In the genomic region with DNA sequence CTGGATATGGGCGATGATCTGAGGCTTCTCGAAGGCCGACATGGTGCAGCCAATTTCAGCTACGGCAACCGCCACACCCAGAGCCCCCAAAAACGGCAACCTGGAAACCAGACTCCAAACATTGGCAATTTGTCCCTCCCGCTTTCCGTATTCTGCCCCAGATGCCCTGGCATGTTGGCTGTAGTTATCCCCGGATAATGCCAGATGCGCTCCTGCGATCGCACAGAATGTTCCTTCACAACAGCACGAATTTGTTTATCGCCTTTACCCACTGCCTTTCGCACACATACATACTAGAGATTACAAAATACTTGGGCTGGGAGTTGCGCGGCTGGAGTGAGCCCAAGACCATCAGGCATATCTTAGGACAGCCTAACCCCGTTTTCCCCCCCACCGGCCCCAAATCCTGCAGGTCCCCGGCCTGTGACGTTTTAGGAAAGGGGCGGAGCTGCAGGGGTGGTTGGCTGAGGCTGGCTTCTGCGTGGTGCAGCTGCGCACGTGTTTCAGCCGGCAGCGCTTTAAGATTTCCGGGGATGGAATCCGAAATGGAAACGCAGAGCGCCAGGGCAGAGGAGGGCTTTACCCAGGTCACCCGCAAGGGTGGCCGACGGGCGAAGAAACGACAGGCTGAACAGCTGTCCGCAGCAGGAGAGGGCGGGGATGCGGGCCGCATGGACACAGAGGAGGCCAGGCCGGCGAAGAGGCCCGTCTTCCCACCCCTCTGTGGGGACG, we compare ENCODE assay signal across 8 cellular contexts. TPM values are rescaled to one million over a fixed set of nuclear protein-coding genes. Genes with fewer than 3 reads are reported as not detected.
DNase-seq lines count a peak whose midpoint lies in the region; FAIRE-seq and TF ChIP-seq lines count a peak whose summit lies in the region.

Gene PNO1 (plus strand): TSS at position 487 of the 732 bp plus-strand sequence. CDS start 47 bp downstream, at position 534.

- H4K91ac ChIP-seq in neuronal stem cell (ENCODE audit: low read depth, low read length, poor library complexity) = no peak within 1 kb of the TSS

- peak within 1 kb of the TSS; percentile 86 for H3K18ac ChIP-seq in neuronal stem cell (ENCODE audit: low read length)

- peak within 1 kb of the TSS; percentile 99 for H3K27ac Mint-ChIP-seq in activated naive CD4-positive, alpha-beta T cell treated with anti-CD3 and anti-CD28 coated beads for 36 hours

- peaks cover 25% of the 10 kb centered on the region for H3K36me3 Mint-ChIP-seq in activated naive CD4-positive, alpha-beta T cell treated with anti-CD3 and anti-CD28 coated beads for 36 hours (ENCODE audit: low read depth)

- no peak within 1 kb of the TSS for H3K14ac ChIP-seq in neuronal stem cell (ENCODE audit: low read length)

- H4K8ac ChIP-seq in neuronal stem cell (ENCODE audit: low read depth, low read length) = no peak within 1 kb of the TSS

- peak within 1 kb of the TSS; percentile 91 for H2AFZ ChIP-seq in neuronal stem cell (ENCODE audit: low read length)

- no peak within 1 kb of the TSS for H2BK120ac ChIP-seq in neuronal stem cell (ENCODE audit: low read depth, low read length)

- H3K23ac ChIP-seq in neuronal stem cell (ENCODE audit: low read depth, low read length, poor library complexity) = peak within 1 kb of the TSS; percentile 69

- H3K4me1 ChIP-seq in neuronal stem cell (ENCODE audit: control insufficient read depth in 2 of 2, insufficient read depth in 1 of 2, low read depth in 1 of 2, low read length in 2 of 2) = peaks cover 0 to 3% of the 10 kb centered on the region in 2 donors

- peak within 1 kb of the TSS; percentile 91 for H3K4me3 Mint-ChIP-seq in activated naive CD4-positive, alpha-beta T cell treated with anti-CD3 and anti-CD28 coated beads for 36 hours

- H3K27me3 ChIP-seq in neuronal stem cell (ENCODE audit: control insufficient read depth in 3 of 3, insufficient read depth in 3 of 3, low read depth in 1 of 3, low read length in 3 of 3) = no peaks in the 10 kb centered on the region

- no peak within 1 kb of the TSS for H2BK15ac ChIP-seq in neuronal stem cell (ENCODE audit: low read length)

- peaks cover 54% of the 10 kb centered on the region for H3K4me1 Mint-ChIP-seq in activated naive CD4-positive, alpha-beta T cell treated with anti-CD3 and anti-CD28 coated beads for 36 hours (ENCODE audit: low read depth)

- H3K9ac ChIP-seq in neuronal stem cell (ENCODE audit: low read depth, low read length, poor library complexity) = peak within 1 kb of the TSS; percentile 92

- no peak within 1 kb of the TSS for H2BK5ac ChIP-seq in neuronal stem cell (ENCODE audit: low read length)

- intact Hi-C loops in activated naive CD4-positive, alpha-beta T cell treated with anti-CD3 and anti-CD28 coated beads for 36 hours (cut with micrococcal nuclease) = loop anchor here (1.0 to 5.0 kb wide), 10 partner anchors 15 to 761 kb away; partner anchors contain the start of genes APLF, ETAA1 and FBXO48

- no peaks in the 10 kb centered on the region for H3K9me3 ChIP-seq in neuronal stem cell (replicated peaks in 1 of 2; ENCODE audit: control insufficient read depth in 2 of 2, insufficient read depth in 1 of 2, low read depth in 1 of 2, low read length in 2 of 2)

- H3K36me3 ChIP-seq in neuronal stem cell (replicated peaks in 1 of 2; ENCODE audit: control insufficient read depth in 2 of 2, insufficient read depth in 2 of 2, low read length in 2 of 2) = peaks cover 7 to 35% of the 10 kb centered on the region in 2 donors

- DNase-seq in GM03348 (ENCODE audit: low spot score) = peak; percentile 99
- peak; percentile 90 for DNase-seq in HFF-Myc (ENCODE audit: extremely low read depth, low read depth)
- peak; percentile 97 for DNase-seq in NAMALWA (ENCODE audit: low spot score)
- DNase-seq in SK-N-DZ (ENCODE audit: low spot score) = peak; percentile 96
- peak; percentile 98 for DNase-seq in activated naive CD4-positive, alpha-beta T cell treated with anti-CD3 and anti-CD28 coated beads for 36 hours
- peak; percentile 79 to 89 for DNase-seq in frontal cortex (ENCODE audit: low spot score in 2 of 2)
- DNase-seq in neuronal stem cell (ENCODE audit: low spot score) = peak; percentile 95

- no peak for FAIRE-seq in frontal cortex (lab: Jason Lieb, UNC)

- H3K27me3 Mint-ChIP-seq in activated naive CD4-positive, alpha-beta T cell treated with anti-CD3 and anti-CD28 coated beads for 36 hours (ENCODE audit: low read depth) = no peaks in the 10 kb centered on the region

- no peak for TF ChIP-seq CTCF in HFF-Myc (IDR thresholded peaks at IDR 0.05; ENCODE audit: low read depth, low read length, missing control alignments)
- TF ChIP-seq CTCF in subcutaneous adipose tissue (IDR thresholded peaks at IDR 0.05; ENCODE audit: low read depth) = no peak

- H3K4me2 ChIP-seq in neuronal stem cell (ENCODE audit: insufficient read depth, low read length, poor library complexity, severe bottlenecking) = peak within 1 kb of the TSS; percentile 92

- no peaks in the 10 kb centered on the region for H3K9me3 Mint-ChIP-seq in activated naive CD4-positive, alpha-beta T cell treated with anti-CD3 and anti-CD28 coated beads for 36 hours

- H2AK5ac ChIP-seq in neuronal stem cell (ENCODE audit: low read depth, low read length) = peak within 1 kb of the TSS; percentile 27

- CTCF ChIA-PET in activated naive CD4-positive, alpha-beta T cell treated with anti-CD3 and anti-CD28 coated beads for 36 hours (lab: Charles Lee) = interaction anchor here (1.3 kb wide), 1 partner anchor 68 kb away, joined by 3 read pairs; no protein-coding TSS in a partner anchor

- WGBS in neuronal stem cell (ENCODE audit: extremely low coverage in 2 of 2, insufficient read length in 2 of 2, insufficient replicate concordance in 1 of 2), 2 donors = no CpG with 5 or more reads among the region's 44 CpGs

- peaks cover 3% of the 10 kb centered on the region for H3K79me1 ChIP-seq in neuronal stem cell (ENCODE audit: low read depth, low read length)

- peak within 1 kb of the TSS; percentile 62 for H3K27ac ChIP-seq in neuronal stem cell (replicated peaks; ENCODE audit: low read length)

- no peak within 1 kb of the TSS for H3K4ac ChIP-seq in neuronal stem cell (ENCODE audit: low read length)

- H2BK12ac ChIP-seq in neuronal stem cell (ENCODE audit: low read length) = no peak within 1 kb of the TSS

- H3K4me3 ChIP-seq in HFF-Myc (replicated peaks; ENCODE audit: low read depth, low read length) = peak within 1 kb of the TSS; percentile 84
- peak within 1 kb of the TSS; percentile 74 to 86 for H3K4me3 ChIP-seq in neuronal stem cell (ENCODE audit: low read length in 2 of 2)

RNA-seq across cellular contexts. Expression of gene PNO1, which starts in this region (rescaled TPM):
- 27.8 and 31.1 TPM in 2 replicates for polyA plus RNA-seq in SK-N-DZ (2014; cell fraction: cytosol; rRNA removed)
- 9.3 and 12.2 TPM in 2 replicates for polyA plus RNA-seq in SK-N-DZ (2014; cell fraction: nucleus; rRNA removed)
- 10 to 100 TPM; 14.5 to 14.6 TPM for total RNA-seq in activated naive CD4-positive, alpha-beta T cell treated with anti-CD3 and anti-CD28 coated beads for 36 hours
- total RNA-seq in frontal cortex (10.6 TPM), subcutaneous adipose tissue (10 to 100 TPM in 3 of 4 donors, 1 to 10 TPM in 1; 9.4 to 28.7 (median 13.6) TPM)
- 11.4 TPM for polyA plus RNA-seq in neuronal stem cell (2013, experiment 1 of 2)
- polyA plus RNA-seq in neuronal stem cell (2013, experiment 2 of 2) = 11.2 TPM

Comparison
In these comparisons a context has a peak if more than half of its experiments do, and no peak if none do; other contexts are left out.
1. Peak in every context shown above with its lines: DNase-seq, H3K4me3 ChIP-seq and H3K27ac ChIP-seq.